ENCODE assay signal across 1 cellular context in the genomic region with DNA sequence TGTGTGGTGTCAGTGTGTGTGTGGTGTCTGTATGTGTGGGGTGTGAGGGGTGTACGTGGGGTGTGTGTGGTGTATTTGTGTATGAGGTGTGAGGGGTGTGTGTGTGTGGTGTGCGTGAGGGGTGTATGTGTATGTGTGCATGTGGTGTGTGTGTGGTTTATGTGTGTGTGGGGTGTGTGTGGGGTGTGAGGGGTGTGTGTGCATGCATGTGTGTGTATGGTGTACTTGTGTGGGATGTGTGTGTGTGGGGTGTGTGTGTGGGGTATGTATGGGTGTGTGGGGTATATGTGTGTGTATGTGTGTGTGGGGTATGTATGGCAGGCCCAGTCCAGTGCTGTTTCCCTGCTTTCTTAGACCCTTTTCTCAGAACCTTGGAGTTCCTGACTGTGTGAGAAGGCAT.
TF ChIP-seq lines count a peak whose summit lies in the region.

No MANE protein-coding gene starts in this region.

TF ChIP-seq in HEK293, 187 proteins besides CTCF, POLR2A, EP300 and RAD21:
- TF ChIP-seq, protein P1, sequence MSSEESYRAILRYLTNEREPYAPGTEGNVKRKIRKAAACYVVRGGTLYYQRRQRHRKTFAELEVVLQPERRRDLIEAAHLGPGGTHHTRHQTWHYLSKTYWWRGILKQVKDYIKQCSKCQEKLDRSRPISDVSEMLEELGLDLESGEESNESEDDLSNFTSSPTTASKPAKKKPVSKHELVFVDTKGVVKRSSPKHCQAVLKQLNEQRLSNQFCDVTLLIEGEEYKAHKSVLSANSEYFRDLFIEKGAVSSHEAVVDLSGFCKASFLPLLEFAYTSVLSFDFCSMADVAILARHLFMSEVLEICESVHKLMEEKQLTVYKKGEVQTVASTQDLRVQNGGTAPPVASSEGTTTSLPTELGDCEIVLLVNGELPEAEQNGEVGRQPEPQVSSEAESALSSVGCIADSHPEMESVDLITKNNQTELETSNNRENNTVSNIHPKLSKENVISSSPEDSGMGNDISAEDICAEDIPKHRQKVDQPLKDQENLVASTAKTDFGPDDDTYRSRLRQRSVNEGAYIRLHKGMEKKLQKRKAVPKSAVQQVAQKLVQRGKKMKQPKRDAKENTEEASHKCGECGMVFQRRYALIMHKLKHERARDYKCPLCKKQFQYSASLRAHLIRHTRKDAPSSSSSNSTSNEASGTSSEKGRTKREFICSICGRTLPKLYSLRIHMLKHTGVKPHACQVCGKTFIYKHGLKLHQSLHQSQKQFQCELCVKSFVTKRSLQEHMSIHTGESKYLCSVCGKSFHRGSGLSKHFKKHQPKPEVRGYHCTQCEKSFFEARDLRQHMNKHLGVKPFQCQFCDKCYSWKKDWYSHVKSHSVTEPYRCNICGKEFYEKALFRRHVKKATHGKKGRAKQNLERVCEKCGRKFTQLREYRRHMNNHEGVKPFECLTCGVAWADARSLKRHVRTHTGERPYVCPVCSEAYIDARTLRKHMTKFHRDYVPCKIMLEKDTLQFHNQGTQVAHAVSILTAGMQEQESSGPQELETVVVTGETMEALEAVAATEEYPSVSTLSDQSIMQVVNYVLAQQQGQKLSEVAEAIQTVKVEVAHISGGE (tag by site-specific recombination; conservative IDR thresholded peaks at IDR 0.05; ENCODE audit: low read depth), result no peak
- TF ChIP-seq ZNF660 (tag by site-specific recombination; IDR thresholded peaks at IDR 0.05), result no peak
- no peak for TF ChIP-seq ZNF501 (tag by site-specific recombination; IDR thresholded peaks at IDR 0.05)
- no peak for TF ChIP-seq MEIS1 (CRISPR knock-in tag; IDR thresholded peaks at IDR 0.05; ENCODE audit: borderline replicate concordance)
- no peak for TF ChIP-seq REPIN1 (tag by site-specific recombination; IDR thresholded peaks at IDR 0.05; ENCODE audit: low read depth)
- TF ChIP-seq ZNF266 (tag by site-specific recombination; IDR thresholded peaks at IDR 0.05; ENCODE audit: low read depth), result no peak
- TF ChIP-seq FEZF1 (tag by site-specific recombination; IDR thresholded peaks at IDR 0.05), result no peak
- peak; percentile 66 for TF ChIP-seq ZFHX2 (tag by site-specific recombination; conservative IDR thresholded peaks at IDR 0.05)
- TF ChIP-seq, protein P2, sequence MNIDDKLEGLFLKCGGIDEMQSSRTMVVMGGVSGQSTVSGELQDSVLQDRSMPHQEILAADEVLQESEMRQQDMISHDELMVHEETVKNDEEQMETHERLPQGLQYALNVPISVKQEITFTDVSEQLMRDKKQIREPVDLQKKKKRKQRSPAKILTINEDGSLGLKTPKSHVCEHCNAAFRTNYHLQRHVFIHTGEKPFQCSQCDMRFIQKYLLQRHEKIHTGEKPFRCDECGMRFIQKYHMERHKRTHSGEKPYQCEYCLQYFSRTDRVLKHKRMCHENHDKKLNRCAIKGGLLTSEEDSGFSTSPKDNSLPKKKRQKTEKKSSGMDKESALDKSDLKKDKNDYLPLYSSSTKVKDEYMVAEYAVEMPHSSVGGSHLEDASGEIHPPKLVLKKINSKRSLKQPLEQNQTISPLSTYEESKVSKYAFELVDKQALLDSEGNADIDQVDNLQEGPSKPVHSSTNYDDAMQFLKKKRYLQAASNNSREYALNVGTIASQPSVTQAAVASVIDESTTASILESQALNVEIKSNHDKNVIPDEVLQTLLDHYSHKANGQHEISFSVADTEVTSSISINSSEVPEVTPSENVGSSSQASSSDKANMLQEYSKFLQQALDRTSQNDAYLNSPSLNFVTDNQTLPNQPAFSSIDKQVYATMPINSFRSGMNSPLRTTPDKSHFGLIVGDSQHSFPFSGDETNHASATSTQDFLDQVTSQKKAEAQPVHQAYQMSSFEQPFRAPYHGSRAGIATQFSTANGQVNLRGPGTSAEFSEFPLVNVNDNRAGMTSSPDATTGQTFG (tag by site-specific recombination; IDR thresholded peaks at IDR 0.05; ENCODE audit: borderline replicate concordance), result no peak
- TF ChIP-seq, protein P3, sequence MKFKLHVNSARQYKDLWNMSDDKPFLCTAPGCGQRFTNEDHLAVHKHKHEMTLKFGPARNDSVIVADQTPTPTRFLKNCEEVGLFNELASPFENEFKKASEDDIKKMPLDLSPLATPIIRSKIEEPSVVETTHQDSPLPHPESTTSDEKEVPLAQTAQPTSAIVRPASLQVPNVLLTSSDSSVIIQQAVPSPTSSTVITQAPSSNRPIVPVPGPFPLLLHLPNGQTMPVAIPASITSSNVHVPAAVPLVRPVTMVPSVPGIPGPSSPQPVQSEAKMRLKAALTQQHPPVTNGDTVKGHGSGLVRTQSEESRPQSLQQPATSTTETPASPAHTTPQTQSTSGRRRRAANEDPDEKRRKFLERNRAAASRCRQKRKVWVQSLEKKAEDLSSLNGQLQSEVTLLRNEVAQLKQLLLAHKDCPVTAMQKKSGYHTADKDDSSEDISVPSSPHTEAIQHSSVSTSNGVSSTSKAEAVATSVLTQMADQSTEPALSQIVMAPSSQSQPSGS (tag by site-specific recombination; IDR thresholded peaks at IDR 0.05; ENCODE audit: low read depth), result no peak
- TF ChIP-seq ZNF785 (tag by site-specific recombination; IDR thresholded peaks at IDR 0.05), result no peak
- TF ChIP-seq ZNF341 (tag by site-specific recombination; IDR thresholded peaks at IDR 0.05; ENCODE audit: low read depth), result no peak
- TF ChIP-seq ZSCAN4 (tag by site-specific recombination; IDR thresholded peaks at IDR 0.05), result no peak
- TF ChIP-seq ZNF169 (tag by site-specific recombination; IDR thresholded peaks at IDR 0.05), result no peak
- TF ChIP-seq EGR2 (tag by site-specific recombination; IDR thresholded peaks at IDR 0.05; ENCODE audit: low read depth), result peak; percentile 88
- TF ChIP-seq ZNF114 (tag by site-specific recombination; IDR thresholded peaks at IDR 0.05), result no peak
- TF ChIP-seq ZNF596 (tag by site-specific recombination; IDR thresholded peaks at IDR 0.05), result no peak
